15 cellular contexts compared by ENCODE assay signal in the genomic region with DNA sequence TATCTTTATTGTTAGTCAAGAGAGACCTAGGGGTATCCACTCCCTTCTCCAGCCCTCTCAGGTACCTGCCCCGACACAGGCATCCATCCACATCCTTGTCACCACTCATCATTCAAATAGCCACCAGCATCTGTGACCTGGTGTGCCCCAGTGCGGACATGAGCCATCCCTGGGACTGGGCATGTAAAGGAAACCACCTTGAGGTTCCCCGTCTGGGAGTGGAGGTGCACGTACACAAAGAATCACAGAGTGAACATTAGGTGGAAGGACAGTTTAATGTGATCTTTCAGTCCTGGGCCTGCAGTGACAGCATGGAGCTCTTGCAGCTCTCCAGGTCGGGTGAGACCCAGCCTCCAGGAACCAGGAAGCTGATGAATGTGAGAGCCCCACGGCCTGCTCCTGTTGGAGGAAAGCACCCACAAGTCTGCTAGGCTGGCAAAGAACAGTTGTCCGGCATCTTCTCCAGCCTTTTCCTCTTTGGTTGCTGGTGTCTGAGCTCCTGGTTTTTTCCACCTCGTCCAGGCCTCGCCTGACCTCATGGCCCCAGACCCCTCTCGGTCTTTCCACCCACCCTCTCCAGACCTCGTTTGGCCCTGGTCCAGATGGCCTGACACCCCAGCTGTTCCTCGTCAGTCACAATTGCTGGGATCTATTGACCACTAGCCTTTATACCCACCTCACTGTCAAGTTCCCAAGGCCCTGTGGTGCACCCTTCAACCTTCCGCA. TPM values are rescaled to one million over a fixed set of nuclear protein-coding genes. Genes with fewer than 3 reads are reported as not detected.
DNase-seq lines count a peak whose midpoint lies in the region; ATAC-seq and TF ChIP-seq lines count a peak whose summit lies in the region.
"Had no signal": no experiment of that assay in that cellular context is flagged by ENCODE, and none has a peak within 500 bp of the region (broad histone marks: within the 10 kb centered on the region; RNA-seq: fewer than 3 reads in every experiment).

No MANE protein-coding gene starts in this region.

- TF ChIP-seq CTCF in CD8-positive, alpha-beta T cell (IDR thresholded peaks at IDR 0.05), result no peak
- TF ChIP-seq CTCF in RWPE2 (IDR thresholded peaks at IDR 0.05; ENCODE audit: poor library complexity, severe bottlenecking) (no peak), endothelial cell (IDR thresholded peaks at IDR 0.05; ENCODE audit: unreplicated experiment) (no peak), suprapubic skin (IDR thresholded peaks at IDR 0.05) (no peak)

- peaks cover 12% of the 10 kb centered on the region for H3K4me1 Mint-ChIP-seq in CD8-positive, alpha-beta T cell (ENCODE audit: low read depth)
- H3K4me1 Mint-ChIP-seq in endothelial cell (ENCODE audit: unreplicated experiment), result no peaks in the 10 kb centered on the region

- no peak for TF ChIP-seq EP300 in suprapubic skin (IDR thresholded peaks at IDR 0.05)

- no peak overlapping the region for H3K4me3 ChIP-seq in CD8-positive, alpha-beta T cell (ENCODE audit: low read depth, low read length)
- H3K4me3 ChIP-seq in RWPE2 (ENCODE audit: severe bottlenecking) (no peak overlapping the region), suprapubic skin (no peak overlapping the region)
- H3K4me3 ChIP-seq: MG63, PC-9 had no signal

- no peak for TF ChIP-seq POLR2A in suprapubic skin (IDR thresholded peaks at IDR 0.05)

- no peak for DNase-seq in CD8-positive, alpha-beta T cell
- DNase-seq in RWPE2 (ENCODE audit: low spot score) (no peak), myocyte (ENCODE audit: low read depth) (peak; percentile 62), endothelial cell (ENCODE audit: low spot score) (no peak), suprapubic skin (ENCODE audit: low spot score in 2 of 2) (no peak)
- DNase-seq: C1 segment of cervical spinal cord, H7, MG63, NCI-H1092 treated with DMSO at 0.1 percent for 48 hours, NCI-H1694, NCI-H748 treated with DMSO at 0.1 percent for 48 hours, PC-9, SHP77 treated with DMSO at 0.1 percent for 48 hours had no signal

- WGBS in suprapubic skin, result 79% methylated on average over 11 of the region's 13 CpGs

- peaks cover 38% of the 10 kb centered on the region for H3K36me3 ChIP-seq in CD8-positive, alpha-beta T cell (ENCODE audit: insufficient read depth, low read length)
- H3K36me3 ChIP-seq in RWPE2 (ENCODE audit: low read depth) (peaks cover 36% of the 10 kb centered on the region), suprapubic skin (peaks cover 53% of the 10 kb centered on the region)

- H3K36me3 Mint-ChIP-seq in CD8-positive, alpha-beta T cell, result peaks cover 52% of the 10 kb centered on the region
- peaks cover 43% of the 10 kb centered on the region for H3K36me3 Mint-ChIP-seq in endothelial cell (ENCODE audit: low read depth, unreplicated experiment)

- no peaks in the 10 kb centered on the region for H3K9me3 Mint-ChIP-seq in CD8-positive, alpha-beta T cell
- no peaks in the 10 kb centered on the region for H3K9me3 Mint-ChIP-seq in endothelial cell (ENCODE audit: unreplicated experiment)

- H3K27ac ChIP-seq in CD8-positive, alpha-beta T cell (ENCODE audit: low read depth, low read length), result no peak overlapping the region
- H3K27ac ChIP-seq in RWPE2 (ENCODE audit: poor library complexity, severe bottlenecking), result no peak overlapping the region
- H3K27ac ChIP-seq in suprapubic skin, result no peak overlapping the region
- H3K27ac ChIP-seq: KMS-11, PC-9 had no signal

- CTCF ChIA-PET in CD8-positive, alpha-beta T cell (lab: Charles Lee), result interaction anchor here (1.6 to 7.5 kb wide), 6 partner anchors 11 to 109 kb away, joined by 4 to 117 read pairs (median 46); partner anchors contain the start of genes IFITM2 and NLRP6

- ATAC-seq in CD8-positive, alpha-beta T cell, result no peak
- 0 out of 3 replicates have a peak, but pooled peaks have one; percentile 29 for ATAC-seq in RWPE2 (ENCODE audit: low read depth)
- ATAC-seq in HG03196 (IDR thresholded peaks at IDR 0.05; ENCODE audit: unreplicated experiment), result no peak

- no peak overlapping the region for H3K4me3 Mint-ChIP-seq in CD8-positive, alpha-beta T cell
- no peak overlapping the region for H3K4me3 Mint-ChIP-seq in endothelial cell (ENCODE audit: unreplicated experiment)

- H3K27me3 Mint-ChIP-seq in CD8-positive, alpha-beta T cell (ENCODE audit: low read depth), result no peaks in the 10 kb centered on the region
- H3K27me3 Mint-ChIP-seq in endothelial cell (ENCODE audit: unreplicated experiment), result peaks cover 5% of the 10 kb centered on the region

- no peaks in the 10 kb centered on the region for H3K27me3 ChIP-seq in CD8-positive, alpha-beta T cell (ENCODE audit: insufficient read depth, low read length)
- H3K27me3 ChIP-seq in RWPE2 (ENCODE audit: insufficient read depth, poor library complexity, severe bottlenecking) (no peaks in the 10 kb centered on the region), suprapubic skin (no peaks in the 10 kb centered on the region)
- H3K27me3 ChIP-seq: MG63 had no signal

- POLR2A ChIA-PET in CD8-positive, alpha-beta T cell (lab: Charles Lee), result interaction anchor here (1.1 to 3.8 kb wide), 3 partner anchors 15 to 197 kb away, joined by 3 to 54 read pairs (median 4); no protein-coding TSS in a partner anchor

- peak overlapping the region; percentile 13 for H3K27ac Mint-ChIP-seq in CD8-positive, alpha-beta T cell
- no peak overlapping the region for H3K27ac Mint-ChIP-seq in endothelial cell (ENCODE audit: unreplicated experiment)

- intact Hi-C loops in CD8-positive, alpha-beta T cell (cut with DNase I, micrococcal nuclease), result loop anchor here in 1 of 2 experiments (5.0 kb wide), 1 partner anchor 34 kb away; the partner anchor contains the start of gene PGGHG

- H3K4me1 ChIP-seq in CD8-positive, alpha-beta T cell (ENCODE audit: insufficient read depth, low read length), result peaks cover 5% of the 10 kb centered on the region
- no peaks in the 10 kb centered on the region for H3K4me1 ChIP-seq in RWPE2 (ENCODE audit: insufficient read depth, poor library complexity, severe bottlenecking)
- no peaks in the 10 kb centered on the region for H3K4me1 ChIP-seq in suprapubic skin

- H3K9me3 ChIP-seq in CD8-positive, alpha-beta T cell (ENCODE audit: low read length), result no peaks in the 10 kb centered on the region
- H3K9me3 ChIP-seq in RWPE2 (ENCODE audit: severe bottlenecking) (no peaks in the 10 kb centered on the region), suprapubic skin (no peaks in the 10 kb centered on the region)
- H3K9me3 ChIP-seq: MG63 had no signal

RNA-seq across cellular contexts. Expression of gene PSMD13, which starts 16.5 kb away (rescaled TPM):
- total RNA-seq in CD8-positive, alpha-beta T cell, result 10 to 100 TPM; 74.3 to 82.8 TPM
- total RNA-seq in myocyte (104 and 116 TPM in 2 replicates), endothelial cell (ENCODE audit: unreplicated experiment) (189 TPM), suprapubic skin (10 to 100 TPM; 70.3 to 97.8 (median 87.3) TPM)
- 139 TPM for polyA plus RNA-seq in myocyte (2012)

RNA-seq across cellular contexts. Expression of gene SIRT3, which starts 17.2 kb away (rescaled TPM):
- 10 to 100 TPM; 12.9 to 14.7 TPM for total RNA-seq in CD8-positive, alpha-beta T cell
- total RNA-seq in myocyte (7.9 and 9.4 TPM in 2 replicates), endothelial cell (ENCODE audit: unreplicated experiment) (23.4 TPM), suprapubic skin (10 to 100 TPM in 3 of 4 donors, 1 to 10 TPM in 1; 9.1 to 20.1 (median 13.3) TPM)
- polyA plus RNA-seq in myocyte (2012), result 19.0 TPM

RNA-seq across cellular contexts. Expression of gene NLRP6, which starts 24.9 kb away (rescaled TPM):
- 10 to 100 TPM; 24.8 to 26.2 TPM for total RNA-seq in CD8-positive, alpha-beta T cell
- total RNA-seq in myocyte (not detected in 2 replicates), endothelial cell (ENCODE audit: unreplicated experiment) (not detected), suprapubic skin (1 to 10 TPM in 1 of 4 donors, under 1 TPM in 3; 0.15 to 1.3 (median 0.64) TPM)
- polyA plus RNA-seq in myocyte (2012), result not detected
- total RNA-seq: PC-9 had no signal

RNA-seq across cellular contexts. Expression of gene PGGHG, which starts 35.6 kb away (rescaled TPM):
- total RNA-seq in CD8-positive, alpha-beta T cell, result 100 to 1,000 TPM; 902 to 919 TPM
- total RNA-seq in myocyte (8.2 and 8.3 TPM in 2 replicates), endothelial cell (ENCODE audit: unreplicated experiment) (69.7 TPM), suprapubic skin (10 to 100 TPM in 2 of 4 donors, 1 to 10 TPM in 2; 3.5 to 22.0 (median 8.1) TPM)
- 1.6 TPM for polyA plus RNA-seq in myocyte (2012)

RNA-seq across cellular contexts. Expression of gene RIC8A, which starts 45.8 kb away (rescaled TPM):
- 100 to 1,000 TPM; 165 to 176 TPM for total RNA-seq in CD8-positive, alpha-beta T cell
- total RNA-seq in myocyte (139 and 149 TPM in 2 replicates), endothelial cell (ENCODE audit: unreplicated experiment) (89.2 TPM), suprapubic skin (10 to 100 TPM; 62.4 to 90.1 (median 80.9) TPM)
- 175 TPM for polyA plus RNA-seq in myocyte (2012)

Comparison
In these comparisons a context has a peak if more than half of its experiments do, and no peak if none do; other contexts are left out.
1. RNA of gene NLRP6, which starts 24.9 kb away (total RNA-seq): 24.8 to 26.2 TPM in CD8-positive, alpha-beta T cell; 0.15 to 1.3 TPM in suprapubic skin, not detected in myocyte and not detected in endothelial cell (single experiment); every median in the first group is over 10 times any median in the second.